In genomic region chr7:82443044-82443800, GRCh38 we compare ENCODE assay signal across 8 cellular contexts. TPM values are rescaled to one million over a fixed set of nuclear protein-coding genes. Genes with fewer than 3 reads are reported as not detected.
DNase-seq lines count a peak whose midpoint lies in the region; ATAC-seq and TF ChIP-seq lines count a peak whose summit lies in the region.

TSS of gene CACNA2D1 (minus strand) at chr7:82443777.

- peaks cover 0 to 10% (median 3%) of the 10 kb centered on the region in 7 donors for H3K9me3 Mint-ChIP-seq in CD14-positive monocyte
- H3K9me3 Mint-ChIP-seq in endothelial cell (ENCODE audit: unreplicated experiment) = no peaks in the 10 kb centered on the region

- TF ChIP-seq POLR2A in testis (IDR thresholded peaks at IDR 0.05) = no peak

- peak within 1 kb of the TSS; percentile 88 for H4K8ac ChIP-seq in mesendoderm (ENCODE audit: low read depth, low read length)

- H3K27ac ChIP-seq in SJCRH30 (peak within 1 kb of the TSS; percentile 91), mesendoderm (ENCODE audit: low read depth, low read length) (peak within 1 kb of the TSS; percentile 90), testis (peak within 1 kb of the TSS; percentile 88 to 92)

- H3K4me2 ChIP-seq in mesendoderm (ENCODE audit: low read length) = peak within 1 kb of the TSS; percentile 96

- no peak for DNase-seq in CD14-positive monocyte (ENCODE audit: low spot score)
- DNase-seq in GM20000 (ENCODE audit: low spot score) = peak; percentile 50
- DNase-seq in SJCRH30 = peak; percentile 56 to 68
- DNase-seq in endothelial cell (ENCODE audit: low spot score) = peak; percentile 69
- DNase-seq in mesendoderm = peak; percentile 80
- DNase-seq in testis = peak; percentile 37
- no peak for DNase-seq in SW 1271 (lab: John Stamatoyannopoulos, UW)

- peak within 1 kb of the TSS; percentile 83 for H2BK120ac ChIP-seq in mesendoderm (ENCODE audit: low read depth, low read length)

- no peak for ATAC-seq in HG03378 (IDR thresholded peaks at IDR 0.05; ENCODE audit: unreplicated experiment)

- intact Hi-C loops in CD14-positive monocyte (cut with micrococcal nuclease) = no loop called here
- intact Hi-C loops in testis (cut with DNase I; ENCODE audit: low total_unique reads) = no loop called here

- H2BK5ac ChIP-seq in mesendoderm (ENCODE audit: low read length) = peak within 1 kb of the TSS; percentile 18

- H3K27me3 Mint-ChIP-seq in CD14-positive monocyte (ENCODE audit: low read depth in 3 of 3) (peaks cover 40 to 63% (median 53%) of the 10 kb centered on the region in 3 donors), endothelial cell (ENCODE audit: unreplicated experiment) (peaks cover 6% of the 10 kb centered on the region)

- H3K18ac ChIP-seq in mesendoderm (ENCODE audit: low read length) = peak within 1 kb of the TSS; percentile 68

- H3K4me1 Mint-ChIP-seq in CD14-positive monocyte = peaks cover 8% of the 10 kb centered on the region
- peaks cover 9% of the 10 kb centered on the region for H3K4me1 Mint-ChIP-seq in endothelial cell (ENCODE audit: unreplicated experiment)

- H3K79me1 ChIP-seq in mesendoderm (ENCODE audit: low read length) = no peaks in the 10 kb centered on the region

- H3K4me3 ChIP-seq in SJCRH30 (peak within 1 kb of the TSS; percentile 98), mesendoderm (ENCODE audit: low read length) (peak within 1 kb of the TSS; percentile 80), testis (peak within 1 kb of the TSS; percentile 80 to 86)

- H2BK15ac ChIP-seq in mesendoderm (replicated peaks; ENCODE audit: low read depth) = peak within 1 kb of the TSS; percentile 42

- peak within 1 kb of the TSS; percentile 87 for H3K56ac ChIP-seq in mesendoderm (ENCODE audit: low read length)

- H3K36me3 Mint-ChIP-seq in CD14-positive monocyte (peaks cover 0 to 4% of the 10 kb centered on the region in 2 donors), endothelial cell (ENCODE audit: low read depth, unreplicated experiment) (no peaks in the 10 kb centered on the region)

- H2AK5ac ChIP-seq in mesendoderm (ENCODE audit: low read length) = no peak within 1 kb of the TSS

- H4K5ac ChIP-seq in mesendoderm (ENCODE audit: low read length) = no peak within 1 kb of the TSS

- TF ChIP-seq CTCF in CD14-positive monocyte (IDR thresholded peaks at IDR 0.05) (no peak), GM20000 (IDR thresholded peaks at IDR 0.05; ENCODE audit: extremely low read depth, missing control alignments) (no peak), endothelial cell (IDR thresholded peaks at IDR 0.05; ENCODE audit: unreplicated experiment) (no peak), testis (IDR thresholded peaks at IDR 0.05) (no peak)

- peak within 1 kb of the TSS; percentile 48 for H3K23ac ChIP-seq in mesendoderm (ENCODE audit: low read length)

- H3K27ac Mint-ChIP-seq in CD14-positive monocyte (no peak within 1 kb of the TSS), endothelial cell (ENCODE audit: unreplicated experiment) (peak within 1 kb of the TSS; percentile 64)

- peaks cover 12% of the 10 kb centered on the region; the same call in 1 of the 2 replicates for H3K4me1 ChIP-seq in SJCRH30
- peaks cover 2% of the 10 kb centered on the region for H3K4me1 ChIP-seq in mesendoderm (ENCODE audit: control insufficient read depth, low read depth, low read length)
- peaks cover 7% of the 10 kb centered on the region for H3K4me1 ChIP-seq in testis

- peak within 1 kb of the TSS; percentile 61 for H3K4ac ChIP-seq in mesendoderm (ENCODE audit: low read depth, low read length)

- peaks cover 8% of the 10 kb centered on the region for H3K79me2 ChIP-seq in mesendoderm (ENCODE audit: control insufficient read depth, insufficient read depth, low read length)

- peak within 1 kb of the TSS; percentile 73 for H3K9ac ChIP-seq in mesendoderm (ENCODE audit: low read length)

- H3K36me3 ChIP-seq in SJCRH30 (no peaks in the 10 kb centered on the region), mesendoderm (ENCODE audit: control insufficient read depth, insufficient read depth, low read length) (no peaks in the 10 kb centered on the region), testis (ENCODE audit: low read depth, missing control alignments) (no peaks in the 10 kb centered on the region)

- no CpG with 5 or more reads among the region's 107 CpGs for WGBS in mesendoderm (ENCODE audit: extremely low coverage, insufficient coverage, low lambda C conversion rate)
- whole genome bisulfite sequencing in testis, 2 donors = 0 to 1% methylated on average over 9 to 74 of the region's 107 CpGs

- H3K4me3 Mint-ChIP-seq in CD14-positive monocyte (peak within 1 kb of the TSS; percentile 64 to 87), endothelial cell (ENCODE audit: unreplicated experiment) (peak within 1 kb of the TSS; percentile 94)

- H3K27me3 ChIP-seq in SJCRH30 (no peaks in the 10 kb centered on the region), mesendoderm (ENCODE audit: insufficient read depth, low read length, poor library complexity) (no peaks in the 10 kb centered on the region), testis (no peaks in the 10 kb centered on the region)

- H3K9me3 ChIP-seq in SJCRH30 (replicated peaks) (no peaks in the 10 kb centered on the region), testis (no peaks in the 10 kb centered on the region)

RNA-seq across cellular contexts. Expression of gene CACNA2D1, which starts in this region (rescaled TPM):
- polyA plus RNA-seq in CD14-positive monocyte = under 1 TPM in 1 of 2 donors, not detected in 1; 0.02 TPM
- total RNA-seq in SJCRH30 (2014; rRNA removed; shearing (Covaris generic)) = 16.7 and 25.4 TPM in 2 replicates
- 20.7 TPM for total RNA-seq in endothelial cell (ENCODE audit: unreplicated experiment)
- 12.8 TPM for polyA plus RNA-seq in mesendoderm (2013, experiment 1 of 2)
- 13.3 TPM for polyA plus RNA-seq in mesendoderm (2013, experiment 2 of 2)
- 10 to 100 TPM; 28.0 to 29.1 TPM for total RNA-seq in testis
- polyA plus RNA-seq in testis (ENCODE audit: insufficient read depth, low read depth, low replicate concordance) = 5.4 TPM

Comparison
In these comparisons a context has a peak if more than half of its experiments do, and no peak if none do; other contexts are left out.
1. DNase-seq: peak in GM20000 (single experiment), SJCRH30 (2 of 2), endothelial cell (single experiment), mesendoderm (single experiment) and testis (single experiment); none in CD14-positive monocyte (single experiment) and SW 1271 (0 of 2).
2. Peak in every context shown above with its lines, with median percentiles within 50 percentile points of each other: H3K27ac ChIP-seq and H3K4me3 ChIP-seq.